9 cellular contexts compared by ENCODE assay signal in genomic region chr9:91837982-91838731, GRCh38.
DNase-seq lines count a peak whose midpoint lies in the region; ATAC-seq and TF ChIP-seq lines count a peak whose summit lies in the region.
"Had no signal": no experiment of that assay in that cellular context is flagged by ENCODE, and none has a peak within 500 bp of the region (broad histone marks: within the 10 kb centered on the region; RNA-seq: fewer than 3 reads in every experiment).

No MANE protein-coding gene starts in this region.

- H3K9me2 ChIP-seq in SK-N-SH: no peaks in the 10 kb centered on the region

- no peaks in the 10 kb centered on the region for H3K4me1 ChIP-seq in mammary epithelial cell (ENCODE audit: insufficient read depth, low read length)
- peaks cover 15% of the 10 kb centered on the region for H3K4me1 ChIP-seq in mucosa of stomach (ENCODE audit: control insufficient read depth, insufficient read depth, low read length)
- H3K4me1 ChIP-seq in SK-N-SH (ENCODE audit: control insufficient read depth in 1 of 2, insufficient read depth in 2 of 2, low read depth in 1 of 2, low read length in 1 of 2): peaks cover 0 to 48% of the 10 kb centered on the region in 2 experiments; a peak in 2 of 4 replicates

- H3K27me3 ChIP-seq in mammary epithelial cell (ENCODE audit: insufficient read depth, low read length) (no peaks in the 10 kb centered on the region), mucosa of stomach (ENCODE audit: control insufficient read depth, insufficient read depth, low read length) (no peaks in the 10 kb centered on the region), SK-N-SH (ENCODE audit: insufficient read depth) (no peaks in the 10 kb centered on the region)

- DNase-seq in COLO829 (ENCODE audit: low spot score): peak; percentile 26
- peak; percentile 4 for DNase-seq in NCI-H2081 treated with DMSO at 0.1 percent for 48 hours (lab: John Stamatoyannopoulos, UW)
- DNase-seq in mammary epithelial cell: peak; percentile 5
- DNase-seq in GM13977 (ENCODE audit: low spot score): no peak
- DNase-seq in SK-N-SH: no peak
- DNase-seq: activated B cell treated with CpG ODN at 0.5 μM for 24 hours had no signal

- no peaks in the 10 kb centered on the region for H3F3A ChIP-seq in SK-N-SH (replicated peaks; ENCODE audit: insufficient read depth)

- no peaks in the 10 kb centered on the region for H3K9me3 ChIP-seq in mammary epithelial cell (replicated peaks; ENCODE audit: insufficient read depth, low read length)
- H3K9me3 ChIP-seq in mucosa of stomach (ENCODE audit: control insufficient read depth, low read length): no peaks in the 10 kb centered on the region
- no peaks in the 10 kb centered on the region for H3K9me3 ChIP-seq in SK-N-SH

- TF ChIP-seq CTCF in mammary epithelial cell (conservative IDR thresholded peaks at IDR 0.05 in 1 of 2, IDR thresholded peaks at IDR 0.05 in 1 of 2; ENCODE audit: extremely low read depth in 1 of 2, insufficient read depth in 1 of 2, low read depth in 1 of 2, low read length in 2 of 2) (no peak), GM13977 (IDR thresholded peaks at IDR 0.05; ENCODE audit: extremely low read depth, insufficient read depth, missing control alignments) (no peak), SK-N-SH (IDR thresholded peaks at IDR 0.05) (no peak)

- H2AFZ ChIP-seq in mammary epithelial cell (ENCODE audit: low read depth, low read length) (no peak overlapping the region), SK-N-SH (ENCODE audit: low read depth) (no peak overlapping the region)

- H3K4me2 ChIP-seq in mammary epithelial cell (ENCODE audit: insufficient read depth, low read depth, low read length) (no peak overlapping the region), SK-N-SH (no peak overlapping the region)

- H3K9ac ChIP-seq in mammary epithelial cell (ENCODE audit: insufficient read depth, low read length) (no peak overlapping the region), mucosa of stomach (ENCODE audit: low read length) (peak overlapping the region; percentile 23), SK-N-SH (no peak overlapping the region)

- H3K36me3 ChIP-seq in mammary epithelial cell (ENCODE audit: insufficient read depth, low read length) (no peaks in the 10 kb centered on the region), mucosa of stomach (ENCODE audit: control insufficient read depth, insufficient read depth, low read length) (no peaks in the 10 kb centered on the region), SK-N-SH (replicated peaks in 1 of 2; ENCODE audit: control insufficient read depth in 1 of 2, insufficient read depth in 2 of 2, low read length in 1 of 2) (no peaks in the 10 kb centered on the region)

- ATAC-seq in GM19324 (IDR thresholded peaks at IDR 0.05; ENCODE audit: low FRiP score, unreplicated experiment) (no peak), GM19467 (IDR thresholded peaks at IDR 0.05; ENCODE audit: unreplicated experiment) (no peak)

- no peak overlapping the region for H3K27ac ChIP-seq in mammary epithelial cell (ENCODE audit: insufficient read depth, low read depth, low read length)
- H3K27ac ChIP-seq in SK-N-SH (ENCODE audit: low read depth in 2 of 2, low read length in 1 of 2): peak overlapping the region in 1 of 2 experiments; percentile 17; a peak in 2 of 4 replicates

- dilution Hi-C loops in mammary epithelial cell (cut with HindIII; ENCODE audit: low sequenced_read_pairs): no loop called here

- no peak for TF ChIP-seq RAD21 in SK-N-SH (IDR thresholded peaks at IDR 0.05; ENCODE audit: low read length)

- BruUV-seq in mammary epithelial cell (replicated peaks; lab: Mats Ljungman, UMichigan): no TSS peak

- in situ Hi-C loops in mammary epithelial cell (cut with MboI; ENCODE audit: low sequenced_read_pairs in 2 of 2): no loop called here
- in situ Hi-C loops in GM13977 (cut with MboI; ENCODE audit: low pct_unique_long_range_greater_than_20kb, low sequenced_read_pairs, unreplicated experiment): no loop called here

- no peaks in the 10 kb centered on the region for H4K20me1 ChIP-seq in mammary epithelial cell (ENCODE audit: insufficient read depth, low read length)
- H4K20me1 ChIP-seq in SK-N-SH (ENCODE audit: insufficient read depth): no peaks in the 10 kb centered on the region

- POLR2A ChIA-PET in SK-N-SH (lab: Yijun Ruan, JAX): no interaction called here

- H3K79me2 ChIP-seq in mammary epithelial cell (ENCODE audit: insufficient read depth, low read length) (no peaks in the 10 kb centered on the region), SK-N-SH (ENCODE audit: insufficient read depth) (no peaks in the 10 kb centered on the region)

- no peak for TF ChIP-seq EP300 in SK-N-SH (IDR thresholded peaks at IDR 0.05; ENCODE audit: borderline replicate concordance in 1 of 2, low read depth in 1 of 2, low read length in 1 of 2)

- intact Hi-C loops in mammary epithelial cell (cut with micrococcal nuclease): no loop called here

- 76% methylated on average over 21 of the region's 21 CpGs for WGBS in mammary epithelial cell (ENCODE audit: low coverage, missing lambda C conversion rate)
- 70% methylated on average over 19 of the region's 21 CpGs for WGBS in SK-N-SH (ENCODE audit: low lambda C conversion rate)

- H3K4me3 ChIP-seq in mammary epithelial cell (replicated peaks in 1 of 3; ENCODE audit: insufficient read depth in 1 of 3, low read depth in 2 of 3, low read length in 3 of 3): no peak overlapping the region
- no peak overlapping the region for H3K4me3 ChIP-seq in mucosa of stomach (ENCODE audit: low read length)
- no peak overlapping the region for H3K4me3 ChIP-seq in SK-N-SH (ENCODE audit: low read depth in 2 of 2, low read length in 1 of 2)

- CTCF ChIA-PET in mammary epithelial cell (lab: Charles Lee; ENCODE audit: low non-redundant PET) (no interaction called here), SK-N-SH (lab: Yijun Ruan, JAX) (interaction anchor here (0.8 to 2.0 kb wide), 5 partner anchors 9 to 112 kb away, joined by 3 to 6 read pairs (median 4); partner anchors contain the start of gene ROR2)

TF ChIP-seq in SK-N-SH, 30 proteins besides CTCF, POLR2A, EP300 and RAD21 (continues in another document):
- no peak for TF ChIP-seq REST (IDR thresholded peaks at IDR 0.05; ENCODE audit: low read depth, low read length)
- no peak for TF ChIP-seq MEF2A (IDR thresholded peaks at IDR 0.05; ENCODE audit: borderline replicate concordance, low read depth)
- TF ChIP-seq TEAD4 (IDR thresholded peaks at IDR 0.05; ENCODE audit: borderline replicate concordance, insufficient read depth): no peak
- no peak for TF ChIP-seq FOSL2 (IDR thresholded peaks at IDR 0.05; ENCODE audit: borderline replicate concordance, low read depth)
- no peak for TF ChIP-seq ELF1 (IDR thresholded peaks at IDR 0.05)
- no peak for TF ChIP-seq JUND (IDR thresholded peaks at IDR 0.05)
- TF ChIP-seq GABPA (IDR thresholded peaks at IDR 0.05; ENCODE audit: low read depth): no peak
- no peak for TF ChIP-seq EZH2phosphoT487 (IDR thresholded peaks at IDR 0.05; ENCODE audit: borderline replicate concordance, low read depth)
- no peak for TF ChIP-seq POLR2AphosphoS5 (IDR thresholded peaks at IDR 0.05; ENCODE audit: low read depth, low read length)
- TF ChIP-seq MAX (IDR thresholded peaks at IDR 0.05; ENCODE audit: low read depth): no peak
- no peak for TF ChIP-seq TCF12 (IDR thresholded peaks at IDR 0.05)
- TF ChIP-seq NFIC (IDR thresholded peaks at IDR 0.05; ENCODE audit: borderline replicate concordance): no peak
- TF ChIP-seq SMC3 (IDR thresholded peaks at IDR 0.05; ENCODE audit: low read depth, low read length): no peak
- no peak for TF ChIP-seq RXRA (IDR thresholded peaks at IDR 0.05; ENCODE audit: borderline replicate concordance, low read depth)
- TF ChIP-seq GATA2 (CRISPR knock-in tag; IDR thresholded peaks at IDR 0.05): no peak
- no peak for TF ChIP-seq PBX3 (IDR thresholded peaks at IDR 0.05)
- TF ChIP-seq FOXM1 (IDR thresholded peaks at IDR 0.05; ENCODE audit: low read depth): no peak
- TF ChIP-seq MXI1 (IDR thresholded peaks at IDR 0.05; ENCODE audit: low read depth, low read length): no peak

Comparison
In these comparisons a context has a peak if more than half of its experiments do, and no peak if none do; other contexts are left out.
1. DNase-seq: peak in COLO829 (single experiment), NCI-H2081 treated with DMSO at 0.1 percent for 48 hours (single experiment) and mammary epithelial cell (single experiment); none in GM13977 (single experiment) and SK-N-SH (single experiment).